ENCODE assay signal across 21 cellular contexts in genomic region chr20:38230957-38231785, GRCh38. TPM values are rescaled to one million over a fixed set of nuclear protein-coding genes. Genes with fewer than 3 reads are reported as not detected.
A peak's percentile ranks its signal among the peaks of the same experiment; 100 is the strongest.
DNase-seq lines count a peak whose midpoint lies in the region; ATAC-seq, FAIRE-seq and TF ChIP-seq lines count a peak whose summit lies in the region.
"Had no signal": no experiment of that assay in that cellular context is flagged by ENCODE, and none has a peak within 500 bp of the region (broad histone marks: within the 10 kb centered on the region; RNA-seq: fewer than 3 reads in every experiment).

No MANE protein-coding gene starts in this region.

- in situ Hi-C loops in transverse colon (cut with MboI; ENCODE audit: low pct_ligation_motif_present in 1 of 4, low pct_unique_long_range_greater_than_20kb in 1 of 4, low sequenced_read_pairs in 3 of 4), result loop anchor here in 1 of 4 donors (25.0 kb wide), 1 partner anchor 669 kb away; no protein-coding TSS in a partner anchor

- no peaks in the 10 kb centered on the region for H3K27me3 Mint-ChIP-seq in MCF 10A (ENCODE audit: insufficient read depth, unreplicated experiment)

- CTCF ChIA-PET in MCF 10A (lab: Yijun Ruan, JAX), result interaction anchor here (0.6 to 20.2 kb wide), 16 partner anchors 8 to 322 kb away, joined by 3 to 782 read pairs (median 4); no protein-coding TSS in a partner anchor

- TF ChIP-seq CTCF in MCF 10A (IDR thresholded peaks at IDR 0.05; ENCODE audit: unreplicated experiment) (no peak), breast epithelium (IDR thresholded peaks at IDR 0.05) (no peak), epithelial cell of esophagus (IDR thresholded peaks at IDR 0.05; ENCODE audit: insufficient read depth, low read depth, low read length, missing control alignments) (no peak), transverse colon (IDR thresholded peaks at IDR 0.05) (no peak)

- no peaks in the 10 kb centered on the region for H3K9me3 Mint-ChIP-seq in MCF 10A (ENCODE audit: unreplicated experiment)
- H3K9me3 Mint-ChIP-seq: activated CD4-positive, alpha-beta memory T cell treated with anti-CD3 and anti-CD28 coated beads, Interleukin-2, amount 10 ng/mL, durations not matched to agents 7 days and 5 days had no signal

- TF ChIP-seq EP300 in transverse colon (IDR thresholded peaks at IDR 0.05; ENCODE audit: low read depth), result no peak

- no peaks in the 10 kb centered on the region for H3K9me3 ChIP-seq in breast epithelium
- H3K9me3 ChIP-seq in transverse colon, result no peaks in the 10 kb centered on the region
- H3K9me3 ChIP-seq: A549, mucosa of descending colon, neutrophil, suprapubic skin had no signal

- no peak for TF ChIP-seq POLR2A in breast epithelium (IDR thresholded peaks at IDR 0.05)
- no peak for TF ChIP-seq POLR2A in transverse colon (IDR thresholded peaks at IDR 0.05)

- no TSS peak for BruUV-seq in MCF 10A (replicated peaks; lab: Mats Ljungman, UMichigan)

- no peaks in the 10 kb centered on the region for H3K4me1 Mint-ChIP-seq in MCF 10A (ENCODE audit: insufficient read depth, unreplicated experiment)

- H3K36me3 Mint-ChIP-seq in MCF 10A (ENCODE audit: insufficient read depth, unreplicated experiment), result no peaks in the 10 kb centered on the region

- POLR2A ChIA-PET in MCF 10A (lab: Yijun Ruan, JAX), result interaction anchor here (0.5 to 0.9 kb wide), 2 partner anchors 74 to 1523 kb away, joined by 4 read pairs; no protein-coding TSS in a partner anchor

- no peak overlapping the region for H3K27ac Mint-ChIP-seq in MCF 10A (ENCODE audit: low read depth, unreplicated experiment)
- H3K27ac Mint-ChIP-seq: activated CD4-positive, alpha-beta memory T cell treated with anti-CD3 and anti-CD28 coated beads, Interleukin-2, amount 10 ng/mL, durations not matched to agents 7 days and 5 days had no signal

- no peak overlapping the region for H3K27ac ChIP-seq in breast epithelium
- no peak overlapping the region for H3K27ac ChIP-seq in transverse colon
- H3K27ac ChIP-seq: A549, neutrophil, SK-N-MC, suprapubic skin had no signal

- H3K4me3 ChIP-seq in breast epithelium (no peak overlapping the region), epithelial cell of esophagus (ENCODE audit: low read length) (no peak overlapping the region), transverse colon (no peak overlapping the region)
- H3K4me3 ChIP-seq: A549, mucosa of descending colon, SK-N-MC, suprapubic skin had no signal

- WGBS in transverse colon (ENCODE audit: low coverage in 1 of 2), 2 donors, result 67 to 85% methylated on average over 5 to 11 of the region's 11 CpGs

- ATAC-seq in HG03432 (IDR thresholded peaks at IDR 0.05; ENCODE audit: unreplicated experiment), result no peak
- ATAC-seq: mucosa of descending colon had no signal

- H3K4me1 ChIP-seq in breast epithelium (no peaks in the 10 kb centered on the region), transverse colon (no peaks in the 10 kb centered on the region)
- H3K4me1 ChIP-seq: A549 had no signal

- no peak for FAIRE-seq in RCC 7860 (lab: Jason Lieb, UNC)
- FAIRE-seq: A549, D721Med had no signal

- intact Hi-C loops in MCF 10A (cut with micrococcal nuclease) (no loop called here), breast epithelium (cut with DNase I; ENCODE audit: low total_unique reads) (loop anchor here (10.0 kb wide), 1 partner anchor 64 kb away; no protein-coding TSS in a partner anchor), transverse colon (cut with DNase I; ENCODE audit: low total_unique reads) (no loop called here)

- H3K36me3 ChIP-seq in breast epithelium (no peaks in the 10 kb centered on the region), transverse colon (no peaks in the 10 kb centered on the region)
- H3K36me3 ChIP-seq: neutrophil, suprapubic skin had no signal

- DNase-seq in MCF 10A (ENCODE audit: unreplicated experiment), result peak; percentile 34
- no peak for DNase-seq in breast epithelium (ENCODE audit: low spot score in 2 of 2)
- peak; percentile 23 for DNase-seq in RCC 7860 (ENCODE audit: low spot score)
- peak; percentile 60 for DNase-seq in epithelial cell of esophagus (ENCODE audit: low read depth)
- peak; percentile 35 for DNase-seq in renal cortical epithelial cell (ENCODE audit: low read depth)
- no peak for DNase-seq in NCI-H774 (lab: John Stamatoyannopoulos, UW)
- DNase-seq in transverse colon, result no peak
- DNase-seq: activated CD4-positive, alpha-beta memory T cell treated with anti-CD3 and anti-CD28 coated beads, Interleukin-2, amount 10 ng/mL, durations not matched to agents 7 days and 5 days; activated CD4-positive, CD25-positive, alpha-beta regulatory T cell; activated naive CD4-positive, alpha-beta T cell treated with Interleukin-2 at 50 U/mL for 16 hours; anterior cingulate cortex; effector CD8-positive, alpha-beta T cell; mucosa of descending colon; NCI-H1436 treated with DMSO at 0.1 percent for 48 hours; stimulated activated CD4-positive, alpha-beta T cell treated with anti-CD3 and anti-CD28 coated beads, Interleukin-15, amount 100 ng/mL, for 24 hours had no signal

- no peaks in the 10 kb centered on the region for H3K27me3 ChIP-seq in breast epithelium
- H3K27me3 ChIP-seq in transverse colon, result no peaks in the 10 kb centered on the region
- H3K27me3 ChIP-seq: neutrophil, suprapubic skin had no signal

- H3K4me3 Mint-ChIP-seq in MCF 10A (ENCODE audit: unreplicated experiment), result no peak overlapping the region
- H3K4me3 Mint-ChIP-seq: activated CD4-positive, alpha-beta memory T cell treated with anti-CD3 and anti-CD28 coated beads, Interleukin-2, amount 10 ng/mL, durations not matched to agents 7 days and 5 days had no signal

RNA-seq across cellular contexts. Expression of gene KIAA1755, which starts 29.4 kb away (rescaled TPM):
- total RNA-seq in MCF 10A (2022), result not detected in 2 replicates
- total RNA-seq in breast epithelium, result 1 to 10 TPM; 2.1 to 5.1 (median 4.3) TPM
- under 0.01 TPM in 1 of 2 replicates, not detected in the other for total RNA-seq in renal cortical epithelial cell
- total RNA-seq in transverse colon, result 10 to 100 TPM in 1 of 4 donors, 1 to 10 TPM in 3; 1.6 to 20.2 (median 3.7) TPM
- total RNA-seq: activated CD4-positive, alpha-beta memory T cell treated with anti-CD3 and anti-CD28 coated beads, Interleukin-2, amount 10 ng/mL, durations not matched to agents 7 days and 5 days had no signal

Comparison
In these comparisons a context has a peak if more than half of its experiments do, and no peak if none do; other contexts are left out.
1. DNase-seq: peak in MCF 10A (single experiment), RCC 7860 (single experiment), epithelial cell of esophagus (single experiment) and renal cortical epithelial cell (single experiment); none in breast epithelium (0 of 2), NCI-H774 (single experiment) and transverse colon (single experiment).